21 cellular contexts compared by ENCODE assay signal in genomic region chr2:203744091-203744490, GRCh38. TPM values are rescaled to one million over a fixed set of nuclear protein-coding genes. Genes with fewer than 3 reads are reported as not detected.
DNase-seq lines count a peak whose midpoint lies in the region; ATAC-seq, FAIRE-seq and TF ChIP-seq lines count a peak whose summit lies in the region.
"Had no signal": no experiment of that assay in that cellular context is flagged by ENCODE, and none has a peak within 500 bp of the region (broad histone marks: within the 10 kb centered on the region; RNA-seq: fewer than 3 reads in every experiment).

No MANE protein-coding gene starts in this region.

- peaks cover 40 to 45% of the 10 kb centered on the region in 2 donors for H3K36me3 Mint-ChIP-seq in CD4-positive, alpha-beta memory T cell
- peaks cover 30% of the 10 kb centered on the region for H3K36me3 Mint-ChIP-seq in T-cell
- H3K36me3 Mint-ChIP-seq in naive thymus-derived CD4-positive, alpha-beta T cell: peaks cover 6 to 69% (median 29%) of the 10 kb centered on the region in 5 donors

- H3K27me3 ChIP-seq in SK-N-SH (ENCODE audit: insufficient read depth): no peaks in the 10 kb centered on the region
- no peaks in the 10 kb centered on the region for H3K27me3 ChIP-seq in CD4-positive, alpha-beta memory T cell (ENCODE audit: insufficient read depth, low read length)
- H3K27me3 ChIP-seq in naive thymus-derived CD4-positive, alpha-beta T cell (ENCODE audit: control insufficient read depth in 2 of 2, insufficient read depth in 2 of 2, low read length in 2 of 2): no peaks in the 10 kb centered on the region
- H3K27me3 ChIP-seq: BLaER1, esophagus squamous epithelium, tibial nerve had no signal

- 0 out of 2 replicates have a peak overlapping the region, but pooled peaks have one; percentile 2 for H3K4me2 ChIP-seq in SK-N-SH
- H3K4me2 ChIP-seq: BLaER1 had no signal

- TF ChIP-seq RAD21 in SK-N-SH (IDR thresholded peaks at IDR 0.05; ENCODE audit: low read length): no peak

- no peaks in the 10 kb centered on the region for H3K79me2 ChIP-seq in SK-N-SH (ENCODE audit: insufficient read depth)

- peaks cover 2 to 11% of the 10 kb centered on the region in 2 experiments; a peak in 2 of 4 replicates for H3K4me1 ChIP-seq in SK-N-SH (ENCODE audit: control insufficient read depth in 1 of 2, insufficient read depth in 2 of 2, low read depth in 1 of 2, low read length in 1 of 2)
- peaks cover 90% of the 10 kb centered on the region for H3K4me1 ChIP-seq in CD4-positive, alpha-beta memory T cell (ENCODE audit: insufficient read depth, low read length)
- H3K4me1 ChIP-seq in naive thymus-derived CD4-positive, alpha-beta T cell (ENCODE audit: control insufficient read depth in 2 of 2, insufficient read depth in 2 of 2, low read length in 2 of 2): peaks cover 39 to 77% of the 10 kb centered on the region in 2 donors

- 82% methylated on average over 4 of the region's 4 CpGs for WGBS in SK-N-SH (ENCODE audit: low lambda C conversion rate)

- POLR2A ChIA-PET in SK-N-SH (lab: Yijun Ruan, JAX): no interaction called here
- POLR2A ChIA-PET in CD4-positive, alpha-beta memory T cell (lab: Charles Lee; ENCODE audit: partially characterized antibody): interaction anchor here (0.7 to 11.6 kb wide), 10 partner anchors 8 to 110 kb away, joined by 3 to 794 read pairs (median 3); partner anchors contain the start of gene CD28
- POLR2A ChIA-PET in T-cell (lab: Charles Lee): interaction anchor here (0.7 to 0.9 kb wide), 3 partner anchors 12 to 37 kb away, joined by 3 read pairs; no protein-coding TSS in a partner anchor
- POLR2A ChIA-PET in naive thymus-derived CD4-positive, alpha-beta T cell (lab: Charles Lee): interaction anchor here (1.1 to 15.0 kb wide), 7 partner anchors 13 to 209 kb away, joined by 3 to 343 read pairs (median 12); partner anchors contain the start of genes CD28 and RAPH1

- no peaks in the 10 kb centered on the region for H3K9me3 ChIP-seq in SK-N-SH
- no peaks in the 10 kb centered on the region for H3K9me3 ChIP-seq in CD4-positive, alpha-beta memory T cell (ENCODE audit: control insufficient read depth in 1 of 2, low read length in 2 of 2)
- no peaks in the 10 kb centered on the region for H3K9me3 ChIP-seq in naive thymus-derived CD4-positive, alpha-beta T cell (ENCODE audit: control insufficient read depth in 2 of 3, low read length in 3 of 3)
- H3K9me3 ChIP-seq: esophagus squamous epithelium, tibial nerve had no signal

- ATAC-seq in SK-N-SH treated with all-trans-retinoic acid at 6 μM for 48 hours: no peak
- ATAC-seq in T-cell (replicated peaks in 1 of 4): no peak
- no peak for ATAC-seq in naive thymus-derived CD4-positive, alpha-beta T cell
- ATAC-seq in HG03139 (IDR thresholded peaks at IDR 0.05; ENCODE audit: unreplicated experiment): no peak
- ATAC-seq in HG02642 (IDR thresholded peaks at IDR 0.05; ENCODE audit: poor library complexity, unreplicated experiment): no peak

- no peaks in the 10 kb centered on the region for H3F3A ChIP-seq in SK-N-SH (replicated peaks; ENCODE audit: insufficient read depth)

- no peaks in the 10 kb centered on the region for H3K9me2 ChIP-seq in SK-N-SH

- H3K4me1 Mint-ChIP-seq in CD4-positive, alpha-beta memory T cell: peaks cover 60 to 87% (median 75%) of the 10 kb centered on the region in 4 donors
- H3K4me1 Mint-ChIP-seq in T-cell: peaks cover 83 to 89% (median 86%) of the 10 kb centered on the region in 3 donors
- H3K4me1 Mint-ChIP-seq in naive thymus-derived CD4-positive, alpha-beta T cell: peaks cover 53 to 92% (median 84%) of the 10 kb centered on the region in 7 donors

- no peaks in the 10 kb centered on the region for H4K20me1 ChIP-seq in SK-N-SH (ENCODE audit: insufficient read depth)
- H4K20me1 ChIP-seq: BLaER1 had no signal

- no peak overlapping the region for H3K4me3 ChIP-seq in SK-N-SH (ENCODE audit: low read depth in 2 of 2, low read length in 1 of 2)
- H3K4me3 ChIP-seq in CD4-positive, alpha-beta memory T cell (ENCODE audit: low read length in 2 of 2): no peak overlapping the region
- H3K4me3 ChIP-seq in naive thymus-derived CD4-positive, alpha-beta T cell (ENCODE audit: low read length): no peak overlapping the region
- H3K4me3 ChIP-seq: BLaER1, esophagus squamous epithelium, tibial nerve had no signal

- DNase-seq in SK-N-SH (no peak), T-cell (no peak), GM12892 (ENCODE audit: insufficient read length) (no peak)
- DNase-seq in CD4-positive, alpha-beta memory T cell: no peak
- no peak for DNase-seq in naive thymus-derived CD4-positive, alpha-beta T cell
- DNase-seq: DMS53; effector CD4-positive, alpha-beta T cell; esophagus squamous epithelium; H9; Kasumi-1; NCI-H1417 treated with DMSO at 0.1 percent for 48 hours; NCI-H2171 treated with DMSO at 0.1 percent for 48 hours; NCI-H774 had no signal

- CTCF ChIA-PET in SK-N-SH (lab: Yijun Ruan, JAX) (interaction anchor here (1.7 to 2.6 kb wide), 2 partner anchors 38 to 72 kb away, joined by 5 to 10 read pairs; no protein-coding TSS in a partner anchor), T-cell (lab: Charles Lee) (interaction anchor here in 1 of 2 donors (0.7 to 2.1 kb wide), 3 partner anchors 23 to 359 kb away, joined by 3 to 15 read pairs (median 3); no protein-coding TSS in a partner anchor)
- CTCF ChIA-PET in CD4-positive, alpha-beta memory T cell (lab: Charles Lee; ENCODE audit: partially characterized antibody): interaction anchor here (1.1 to 3.4 kb wide), 4 partner anchors 11 to 262 kb away, joined by 3 to 14 read pairs (median 7); no protein-coding TSS in a partner anchor
- CTCF ChIA-PET in naive thymus-derived CD4-positive, alpha-beta T cell (lab: Charles Lee): interaction anchor here (0.6 to 1.5 kb wide), 4 partner anchors 11 to 287 kb away, joined by 3 to 5 read pairs (median 4); no protein-coding TSS in a partner anchor

- no peak overlapping the region for H3K27ac ChIP-seq in SK-N-SH (ENCODE audit: low read depth in 2 of 2, low read length in 1 of 2)
- no peak overlapping the region for H3K27ac ChIP-seq in CD4-positive, alpha-beta memory T cell (ENCODE audit: low read depth, low read length)
- H3K27ac ChIP-seq in naive thymus-derived CD4-positive, alpha-beta T cell (ENCODE audit: low read depth, low read length): peak overlapping the region; percentile 40
- H3K27ac ChIP-seq: 22Rv1, BLaER1, esophagus squamous epithelium, tibial nerve, VCaP had no signal

- H3K27me3 Mint-ChIP-seq in CD4-positive, alpha-beta memory T cell: no peaks in the 10 kb centered on the region
- no peaks in the 10 kb centered on the region for H3K27me3 Mint-ChIP-seq in T-cell
- H3K27me3 Mint-ChIP-seq in naive thymus-derived CD4-positive, alpha-beta T cell: no peaks in the 10 kb centered on the region

- no peak for TF ChIP-seq POLR2A in GM12892 (IDR thresholded peaks at IDR 0.05; ENCODE audit: low read depth, low read length)

- no peak for TF ChIP-seq EP300 in SK-N-SH (IDR thresholded peaks at IDR 0.05; ENCODE audit: borderline replicate concordance in 1 of 2, low read depth in 1 of 2, low read length in 1 of 2)

- peaks cover 0 to 6% (median 2%) of the 10 kb centered on the region in 8 donors for H3K9me3 Mint-ChIP-seq in CD4-positive, alpha-beta memory T cell
- H3K9me3 Mint-ChIP-seq in T-cell: peaks cover 3 to 6% (median 5%) of the 10 kb centered on the region in 3 donors
- peaks cover 0 to 15% (median 6%) of the 10 kb centered on the region in 11 donors for H3K9me3 Mint-ChIP-seq in naive thymus-derived CD4-positive, alpha-beta T cell
- H3K9me3 Mint-ChIP-seq: H9 had no signal

- no peaks in the 10 kb centered on the region for H3K36me3 ChIP-seq in SK-N-SH (replicated peaks in 1 of 2; ENCODE audit: control insufficient read depth in 1 of 2, insufficient read depth in 2 of 2, low read length in 1 of 2)
- H3K36me3 ChIP-seq in CD4-positive, alpha-beta memory T cell (ENCODE audit: insufficient read depth, low read length): peaks cover 4% of the 10 kb centered on the region
- no peaks in the 10 kb centered on the region for H3K36me3 ChIP-seq in naive thymus-derived CD4-positive, alpha-beta T cell (ENCODE audit: control insufficient read depth in 2 of 3, insufficient read depth in 3 of 3, low read length in 3 of 3)
- H3K36me3 ChIP-seq: BLaER1, esophagus squamous epithelium, tibial nerve had no signal

- no peak for TF ChIP-seq CTCF in SK-N-SH (IDR thresholded peaks at IDR 0.05)

- intact Hi-C loops in CD4-positive, alpha-beta memory T cell (cut with micrococcal nuclease): loop anchor here (10.0 kb wide), 1 partner anchor 1109 kb away; the partner anchor contains the start of gene FAM117B
- intact Hi-C loops in naive thymus-derived CD4-positive, alpha-beta T cell (cut with micrococcal nuclease): loop anchor here (5.0 kb wide), 2 partner anchors 87 to 148 kb away; no protein-coding TSS in a partner anchor

- no peak overlapping the region for H3K9ac ChIP-seq in SK-N-SH
- H3K9ac ChIP-seq: BLaER1 had no signal

- H3K4me3 Mint-ChIP-seq in CD4-positive, alpha-beta memory T cell: peak overlapping the region in 4 of 8 donors; percentile 30 to 69 (median 54)
- peak overlapping the region in 1 of 3 donors; percentile 57 for H3K4me3 Mint-ChIP-seq in T-cell
- H3K4me3 Mint-ChIP-seq in naive thymus-derived CD4-positive, alpha-beta T cell: peak overlapping the region in 6 of 10 donors; percentile 13 to 59 (median 27)
- H3K4me3 Mint-ChIP-seq: H9 had no signal

- no peak for FAIRE-seq in GM12892 (lab: Jason Lieb, UNC)

- H3K27ac Mint-ChIP-seq in CD4-positive, alpha-beta memory T cell: peak overlapping the region in 5 of 7 donors; percentile 48 to 91 (median 83)
- peak overlapping the region; percentile 83 to 91 for H3K27ac Mint-ChIP-seq in T-cell
- H3K27ac Mint-ChIP-seq in naive thymus-derived CD4-positive, alpha-beta T cell: peak overlapping the region; percentile 68 to 96 (median 92)
- H3K27ac Mint-ChIP-seq: H9 had no signal

- H2AFZ ChIP-seq in SK-N-SH (ENCODE audit: low read depth): no peak overlapping the region

TF ChIP-seq in SK-N-SH, 30 proteins besides CTCF, POLR2A, EP300 and RAD21 (continues in another document):
- no peak for TF ChIP-seq TCF12 (IDR thresholded peaks at IDR 0.05)

RNA-seq across cellular contexts. Expression of gene CD28, which starts 37.7 kb away (rescaled TPM):
- 0.05 and 0.13 TPM in 2 replicates for polyA plus RNA-seq in SK-N-SH (2012; rRNA removed)
- polyA plus RNA-seq in SK-N-SH (2012; cell fraction: cytosol; rRNA removed): 0.04 and 0.10 TPM in 2 replicates
- 0.05 and 0.06 TPM in 2 replicates for polyA plus RNA-seq in SK-N-SH (2012; cell fraction: nucleus; rRNA removed)
- total RNA-seq in CD4-positive, alpha-beta memory T cell: 100 to 1,000 TPM; 203 to 222 TPM
- 100 to 1,000 TPM in 1 of 2 donors, 10 to 100 TPM in 1; 80.0 to 132 TPM for polyA plus RNA-seq in CD4-positive, alpha-beta memory T cell
- 100 to 1,000 TPM; 112 to 154 (median 151) TPM for total RNA-seq in T-cell
- 100 to 1,000 TPM in 4 of 5 experiments, 10 to 100 TPM in 1; 66.7 to 224 (median 121) TPM for total RNA-seq in naive thymus-derived CD4-positive, alpha-beta T cell
- polyA plus RNA-seq in naive thymus-derived CD4-positive, alpha-beta T cell: 10 to 100 TPM; 52.2 to 67.5 TPM
- 5.8 TPM for polyA plus RNA-seq in GM12892 (2012; ENCODE audit: missing spikeins)
- total RNA-seq: H9, RPMI7951 had no signal
